Comparison of ENCODE assay signal across 2 cellular contexts in the genomic region with DNA sequence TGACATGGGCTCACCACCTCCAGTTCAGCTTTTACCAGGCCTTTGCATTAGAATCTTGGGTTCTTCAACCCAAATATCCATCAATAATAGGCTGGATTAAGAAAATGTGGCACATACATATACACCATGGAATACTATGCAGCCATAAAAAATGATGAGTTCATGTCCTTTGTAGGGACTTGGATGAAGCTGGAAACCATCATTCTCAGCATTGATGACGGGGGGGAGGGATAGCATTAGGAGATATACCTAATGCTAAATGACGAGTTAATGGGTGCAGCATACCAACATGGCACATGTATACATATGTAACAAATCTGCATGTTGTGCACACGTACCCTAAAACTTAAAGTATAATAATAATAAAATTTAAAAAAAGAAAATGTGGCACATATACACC. TPM values are rescaled to one million over a fixed set of nuclear protein-coding genes. Genes with fewer than 3 reads are reported as not detected.
"Had no signal": no experiment of that assay in that cellular context is flagged by ENCODE, and none has a peak within 500 bp of the region (broad histone marks: within the 10 kb centered on the region; RNA-seq: fewer than 3 reads in every experiment).

No MANE protein-coding gene starts in this region.

RNA-seq across cellular contexts. Expression of gene NNMT, which starts 45.5 kb away (rescaled TPM):
- total RNA-seq: HepG2 had no signal
- polyA plus RNA-seq: IgD-negative memory B cell had no signal
